ENCODE assay signal across 16 cellular contexts in genomic region chr2:198044777-198045176, GRCh38.
DNase-seq lines count a peak whose midpoint lies in the region; ATAC-seq and TF ChIP-seq lines count a peak whose summit lies in the region.
"Had no signal": no experiment of that assay in that cellular context is flagged by ENCODE, and none has a peak within 500 bp of the region (broad histone marks: within the 10 kb centered on the region; RNA-seq: fewer than 3 reads in every experiment).

No MANE protein-coding gene starts in this region.

- no peaks in the 10 kb centered on the region for H3K36me3 Mint-ChIP-seq in activated CD8-positive, alpha-beta memory T cell treated with anti-CD3 and anti-CD28 coated beads, Interleukin-2, amount 10 ng/mL, durations not matched to agents 7 days and 5 days
- H3K36me3 Mint-ChIP-seq in activated T-helper 17 cell treated with anti-CD3 and anti-CD28 coated beads, Interleukin-2, amount 50 U/mL, for 72 hours (ENCODE audit: low read depth) = no peaks in the 10 kb centered on the region

- peak; percentile 45 for ATAC-seq in activated CD8-positive, alpha-beta memory T cell treated with anti-CD3 and anti-CD28 coated beads, Interleukin-2, amount 10 ng/mL, durations not matched to agents 7 days and 5 days
- ATAC-seq in activated T-helper 17 cell treated with anti-CD3 and anti-CD28 coated beads, Interleukin-2, amount 50 U/mL, for 72 hours (replicated peaks) = peak; percentile 91
- ATAC-seq in left lobe of liver = no peak
- ATAC-seq in HG03175 (IDR thresholded peaks at IDR 0.05; ENCODE audit: unreplicated experiment) = no peak
- ATAC-seq: A549 had no signal

- no peak overlapping the region for H3K14ac ChIP-seq in mesenchymal stem cell (ENCODE audit: low read length in 2 of 2)

- no peak overlapping the region for H2AFZ ChIP-seq in mesenchymal stem cell (ENCODE audit: low read depth, low read length)

- H3K9me3 ChIP-seq in mesenchymal stem cell (ENCODE audit: control insufficient read depth, low read length) = no peaks in the 10 kb centered on the region
- H3K9me3 ChIP-seq: A549 had no signal

- H3K18ac ChIP-seq in mesenchymal stem cell (ENCODE audit: low read depth in 1 of 2, low read length in 2 of 2) = no peak overlapping the region

- H3K27me3 ChIP-seq in mesenchymal stem cell (ENCODE audit: control insufficient read depth in 1 of 2, insufficient read depth in 1 of 2, low read length in 2 of 2) = peaks cover 0 to 3% of the 10 kb centered on the region in 2 experiments

- no peak overlapping the region for H2BK12ac ChIP-seq in mesenchymal stem cell (ENCODE audit: low read length in 2 of 2)

- no peak overlapping the region for H2BK5ac ChIP-seq in mesenchymal stem cell (ENCODE audit: low read depth, low read length, poor library complexity, severe bottlenecking)

- H3K9ac ChIP-seq in mesenchymal stem cell (ENCODE audit: low read length) = peak overlapping the region; percentile 22

- H3K27ac Mint-ChIP-seq in activated CD8-positive, alpha-beta memory T cell treated with anti-CD3 and anti-CD28 coated beads, Interleukin-2, amount 10 ng/mL, durations not matched to agents 7 days and 5 days = no peak overlapping the region
- H3K27ac Mint-ChIP-seq in activated T-helper 17 cell treated with anti-CD3 and anti-CD28 coated beads, Interleukin-2, amount 50 U/mL, for 72 hours = peak overlapping the region; percentile 53
- H3K27ac Mint-ChIP-seq: CD4-positive, alpha-beta T cell had no signal

- no peak overlapping the region for H3K4ac ChIP-seq in mesenchymal stem cell (ENCODE audit: low read depth in 1 of 2, low read length in 2 of 2)

- WGBS in mesenchymal stem cell = no CpG with 5 or more reads among the region's 2 CpGs

- H3K4me3 Mint-ChIP-seq in activated CD8-positive, alpha-beta memory T cell treated with anti-CD3 and anti-CD28 coated beads, Interleukin-2, amount 10 ng/mL, durations not matched to agents 7 days and 5 days = no peak overlapping the region
- peak overlapping the region; percentile 50 for H3K4me3 Mint-ChIP-seq in activated T-helper 17 cell treated with anti-CD3 and anti-CD28 coated beads, Interleukin-2, amount 50 U/mL, for 72 hours
- H3K4me3 Mint-ChIP-seq: CD4-positive, alpha-beta T cell had no signal

- H2BK15ac ChIP-seq in mesenchymal stem cell (ENCODE audit: low read depth, poor library complexity, severe bottlenecking) = no peak overlapping the region

- H3K27ac ChIP-seq in mesenchymal stem cell (ENCODE audit: low read length, poor library complexity, severe bottlenecking) = no peak overlapping the region
- H3K27ac ChIP-seq: A549, RWPE1 had no signal

- H3K9me3 Mint-ChIP-seq in activated CD8-positive, alpha-beta memory T cell treated with anti-CD3 and anti-CD28 coated beads, Interleukin-2, amount 10 ng/mL, durations not matched to agents 7 days and 5 days (ENCODE audit: low read depth) = peaks cover 2% of the 10 kb centered on the region
- peaks cover 3% of the 10 kb centered on the region for H3K9me3 Mint-ChIP-seq in activated T-helper 17 cell treated with anti-CD3 and anti-CD28 coated beads, Interleukin-2, amount 50 U/mL, for 72 hours
- H3K9me3 Mint-ChIP-seq: CD4-positive, alpha-beta T cell had no signal

- CTCF ChIA-PET in activated CD8-positive, alpha-beta memory T cell treated with anti-CD3 and anti-CD28 coated beads, Interleukin-2, amount 10 ng/mL, durations not matched to agents 7 days and 5 days (lab: Charles Lee) = no interaction called here

- peaks cover 6% of the 10 kb centered on the region for H3K4me1 Mint-ChIP-seq in activated CD8-positive, alpha-beta memory T cell treated with anti-CD3 and anti-CD28 coated beads, Interleukin-2, amount 10 ng/mL, durations not matched to agents 7 days and 5 days
- H3K4me1 Mint-ChIP-seq in activated T-helper 17 cell treated with anti-CD3 and anti-CD28 coated beads, Interleukin-2, amount 50 U/mL, for 72 hours = peaks cover 3% of the 10 kb centered on the region

- TF ChIP-seq CTCF in GM13977 (IDR thresholded peaks at IDR 0.05; ENCODE audit: extremely low read depth, insufficient read depth, missing control alignments) = no peak

- no peaks in the 10 kb centered on the region for H3K27me3 Mint-ChIP-seq in activated CD8-positive, alpha-beta memory T cell treated with anti-CD3 and anti-CD28 coated beads, Interleukin-2, amount 10 ng/mL, durations not matched to agents 7 days and 5 days
- no peaks in the 10 kb centered on the region for H3K27me3 Mint-ChIP-seq in activated T-helper 17 cell treated with anti-CD3 and anti-CD28 coated beads, Interleukin-2, amount 50 U/mL, for 72 hours
- H3K27me3 Mint-ChIP-seq: CD4-positive, alpha-beta T cell had no signal

- H3K23ac ChIP-seq in mesenchymal stem cell (ENCODE audit: low read length in 2 of 2) = no peak overlapping the region

- H3K79me1 ChIP-seq in mesenchymal stem cell (replicated peaks; ENCODE audit: low read length, poor library complexity, severe bottlenecking) = no peaks in the 10 kb centered on the region

- no peak overlapping the region for H4K8ac ChIP-seq in mesenchymal stem cell (ENCODE audit: low read length)

- H2BK120ac ChIP-seq in mesenchymal stem cell (ENCODE audit: low read depth, low read length) = no peak overlapping the region

- H3K36me3 ChIP-seq in mesenchymal stem cell (ENCODE audit: control insufficient read depth in 1 of 2, insufficient read depth in 2 of 2, low read depth in 1 of 2, low read length in 2 of 2) = no peaks in the 10 kb centered on the region

- no peak overlapping the region for H3K4me2 ChIP-seq in mesenchymal stem cell (ENCODE audit: low read length, poor library complexity, severe bottlenecking)
- H3K4me2 ChIP-seq: A549 had no signal

- no peak for DNase-seq in activated CD8-positive, alpha-beta memory T cell treated with anti-CD3 and anti-CD28 coated beads, Interleukin-2, amount 10 ng/mL, durations not matched to agents 7 days and 5 days
- DNase-seq in activated CD8-positive, alpha-beta memory T cell treated with anti-CD3 and anti-CD28 coated beads, Interleukin-2, amount 50 U/mL, for 4 hours = no peak
- peak; percentile 14 for DNase-seq in GM13977 (ENCODE audit: low spot score)
- no peak for DNase-seq in mesenchymal stem cell
- DNase-seq in left lobe of liver (ENCODE audit: low spot score) = no peak
- no peak for DNase-seq in dedifferentiated amniotic fluid mesenchymal stem cell (ENCODE audit: extremely low spot score)
- DNase-seq: CD4-positive, alpha-beta T cell; DND-41; GDM1; KG1; NCI-H1048; NCI-H69 had no signal

- no peaks in the 10 kb centered on the region for H3K4me1 ChIP-seq in mesenchymal stem cell (ENCODE audit: control insufficient read depth, insufficient read depth, low read depth, low read length)
- H3K4me1 ChIP-seq: A549 had no signal

- H3K4me3 ChIP-seq in mesenchymal stem cell (ENCODE audit: insufficient read depth in 1 of 2, low read depth in 1 of 2, low read length in 2 of 2) = no peak overlapping the region
- H3K4me3 ChIP-seq: A549 had no signal

- no peak overlapping the region for H4K91ac ChIP-seq in mesenchymal stem cell (ENCODE audit: low read length)

- in situ Hi-C loops in GM13977 (cut with MboI; ENCODE audit: low pct_unique_long_range_greater_than_20kb, low sequenced_read_pairs, unreplicated experiment) = no loop called here

- H2AK5ac ChIP-seq in mesenchymal stem cell (ENCODE audit: low read length, severe bottlenecking) = no peak overlapping the region

Comparison
In these comparisons a context has a peak if more than half of its experiments do, and no peak if none do; other contexts are left out.
1. ATAC-seq: peak in activated CD8-positive, alpha-beta memory T cell treated with anti-CD3 and anti-CD28 coated beads, Interleukin-2, amount 10 ng/mL, durations not matched to agents 7 days and 5 days (single experiment) and activated T-helper 17 cell treated with anti-CD3 and anti-CD28 coated beads, Interleukin-2, amount 50 U/mL, for 72 hours (single experiment); none in left lobe of liver (single experiment) and HG03175 (single experiment).